Comparison of ENCODE assay signal across 1 cellular context in genomic region chr2:30332791-30333453, GRCh38.
TF ChIP-seq lines count a peak whose summit lies in the region.

No MANE protein-coding gene starts in this region.

TF ChIP-seq in GM12878, 131 proteins besides CTCF, POLR2A, EP300 and RAD21 (continued from another document):
- TF ChIP-seq HSF1 (IDR thresholded peaks at IDR 0.05; ENCODE audit: low read depth, low read length): no peak
- TF ChIP-seq, protein P1, sequence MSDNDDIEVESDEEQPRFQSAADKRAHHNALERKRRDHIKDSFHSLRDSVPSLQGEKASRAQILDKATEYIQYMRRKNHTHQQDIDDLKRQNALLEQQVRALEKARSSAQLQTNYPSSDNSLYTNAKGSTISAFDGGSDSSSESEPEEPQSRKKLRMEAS (IDR thresholded peaks at IDR 0.05; ENCODE audit: low read depth, low read length): no peak
- peak; percentile 72 for TF ChIP-seq NR2F1 (conservative IDR thresholded peaks at IDR 0.05)
- TF ChIP-seq RUNX3 (IDR thresholded peaks at IDR 0.05; ENCODE audit: low read length): peak; percentile 76
- no peak for TF ChIP-seq CREB1 (IDR thresholded peaks at IDR 0.05; ENCODE audit: low read depth)
- peak; percentile 74 for TF ChIP-seq ZNF687 (IDR thresholded peaks at IDR 0.05)
